20 cellular contexts compared by ENCODE assay signal in genomic region chr12:8831116-8831515, GRCh38. TPM values are rescaled to one million over a fixed set of nuclear protein-coding genes. Genes with fewer than 3 reads are reported as not detected.
"Had no signal": no experiment of that assay in that cellular context is flagged by ENCODE, and none has a peak within 500 bp of the region (broad histone marks: within the 10 kb centered on the region; RNA-seq: fewer than 3 reads in every experiment).

No MANE protein-coding gene starts in this region.

- H2AFZ ChIP-seq: hepatocyte had no signal

- H3K36me3 ChIP-seq: gastrocnemius medialis, stomach, thyroid gland had no signal

- H3K4me2 ChIP-seq: hepatocyte had no signal

- H3K27ac ChIP-seq: gastrocnemius medialis, hepatocyte, stomach, thyroid gland had no signal

- H3K4me1 ChIP-seq: gastrocnemius medialis, stomach, thyroid gland had no signal

- FAIRE-seq: bronchial epithelial cell, colon had no signal

- H3K27me3 ChIP-seq: gastrocnemius medialis, hepatocyte, stomach, thyroid gland had no signal

- H3K4me3 ChIP-seq: gastrocnemius medialis, hepatocyte, stomach, thyroid gland had no signal

- DNase-seq: activated CD4-positive, alpha-beta T cell treated with anti-CD3 and anti-CD28 coated beads for 4 hours; activated CD4-positive, alpha-beta T cell treated with anti-CD3 and anti-CD28 coated beads, Interleukin-2, amount 50 U/mL, for 4 hours; activated naive CD4-positive, alpha-beta T cell treated with Interleukin-2 at 50 U/mL for 16 hours; activated T-cell treated with anti-CD3 and anti-CD28 coated beads for 4 hours; activated T-cell treated with anti-CD3 and anti-CD28 coated beads, Interleukin-2, amount 50 U/mL, for 72 hours; anterior cingulate cortex; effector CD8-positive, alpha-beta T cell; erythroblast; gastrocnemius medialis; immature natural killer cell; natural killer cell; right cardiac atrium; stimulated activated CD4-positive, alpha-beta T cell treated with anti-CD3 and anti-CD28 coated beads, Interleukin-15, amount 100 ng/mL, for 24 hours; stimulated activated CD4-positive, alpha-beta T cell treated with anti-CD3 and anti-CD28 coated beads, Interleukin-2, amount 100 ng/mL, for 24 hours; stimulated activated naive B cell treated with anti-CD40 and anti-IgM and Interleukin-4, amounts not matched to agents 10 μg/mL and 1 μg/mL and 100 μg/mL, for 72 hours; stomach; thyroid gland had no signal

- H3K79me2 ChIP-seq: hepatocyte had no signal

- H3K9me3 ChIP-seq: gastrocnemius medialis, stomach, thyroid gland had no signal

RNA-seq across cellular contexts. Expression of gene A2ML1, which starts 8.7 kb away (rescaled TPM):
- polyA plus RNA-seq: immature natural killer cell had no signal
